In the genomic region with DNA sequence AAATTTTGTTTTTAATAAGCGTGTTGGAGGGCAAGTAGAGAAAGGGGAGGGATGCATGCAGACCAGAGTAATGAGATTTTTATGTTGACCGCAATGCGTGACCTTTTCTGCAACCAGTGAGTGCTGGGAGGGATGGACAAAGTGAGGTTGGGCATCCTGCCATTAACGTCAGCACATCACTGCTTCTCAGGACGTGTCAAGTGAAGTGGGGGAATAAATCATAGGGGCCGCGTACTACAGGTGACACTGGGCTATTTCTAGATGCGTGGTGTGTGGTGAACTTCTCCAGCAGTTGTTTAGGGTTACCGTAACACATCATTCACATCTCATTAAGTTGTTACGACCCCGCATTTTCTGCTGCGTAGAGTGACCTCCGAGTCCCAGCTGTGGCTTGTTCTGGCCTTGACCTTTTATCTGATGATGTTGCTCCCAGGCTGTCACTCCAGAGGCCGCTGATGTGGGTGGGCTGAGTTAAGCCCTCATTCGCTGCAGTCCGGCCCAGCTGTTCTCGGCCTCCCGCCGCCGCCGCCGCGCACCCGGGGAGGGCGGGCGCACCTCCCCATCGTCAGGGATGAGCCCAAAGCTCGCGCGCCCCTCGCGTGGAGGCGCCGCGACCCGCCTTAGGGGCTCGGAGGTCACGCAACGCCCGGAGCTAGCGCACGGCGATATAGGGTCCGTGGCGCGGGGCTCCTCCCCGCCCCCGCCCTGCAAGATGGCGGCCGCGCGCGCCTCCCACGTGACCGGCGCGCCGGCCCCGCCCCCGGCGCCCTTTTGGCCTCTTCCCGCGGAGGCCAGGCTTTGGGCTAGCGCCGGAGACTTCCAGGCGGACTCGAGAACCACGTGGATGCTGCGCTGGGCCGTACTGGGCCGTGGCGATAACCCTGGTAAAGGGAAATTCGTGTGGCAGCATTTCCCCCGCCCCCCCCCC, we compare ENCODE assay signal across 8 cellular contexts. TPM values are rescaled to one million over a fixed set of nuclear protein-coding genes. Genes with fewer than 3 reads are reported as not detected.
DNase-seq lines count a peak whose midpoint lies in the region; ATAC-seq, FAIRE-seq and TF ChIP-seq lines count a peak whose summit lies in the region.

No MANE protein-coding gene starts in this region.

- H3K27me3 ChIP-seq in H1 (replicated peaks in 1 of 4; ENCODE audit: control insufficient read depth in 3 of 4, extremely low read depth in 1 of 4, insufficient read depth in 3 of 4, low read length in 3 of 4) (peaks cover 0 to 24% (median 15%) of the 10 kb centered on the region in 4 experiments; a peak in 5 of 7 replicates), mesenchymal stem cell (ENCODE audit: control insufficient read depth in 1 of 2, insufficient read depth in 1 of 2, low read length in 2 of 2) (no peaks in the 10 kb centered on the region)

- H2BK20ac ChIP-seq in H1 (ENCODE audit: low read length), result no peak overlapping the region

- peak overlapping the region; percentile 95; the same call in 1 of the 2 replicates for H3K18ac ChIP-seq in H1 (ENCODE audit: extremely low read depth, low read length)
- H3K18ac ChIP-seq in mesenchymal stem cell (ENCODE audit: low read depth in 1 of 2, low read length in 2 of 2), result peak overlapping the region; percentile 98 to 100

- peak overlapping the region; percentile 68; the same call in 1 of the 2 replicates for H2BK5ac ChIP-seq in H1 (ENCODE audit: low read depth, low read length)
- H2BK5ac ChIP-seq in mesenchymal stem cell (ENCODE audit: low read depth, low read length, poor library complexity, severe bottlenecking), result peak overlapping the region; percentile 83

- H3K9ac ChIP-seq in H1 (replicated peaks in 1 of 4; ENCODE audit: extremely low read depth in 1 of 4, low read depth in 3 of 4, low read length in 3 of 4) (peak overlapping the region; percentile 3 to 63 (median 48); a peak in 5 of 7 replicates), mesenchymal stem cell (ENCODE audit: low read length) (peak overlapping the region; percentile 96)

- H3K4me3 ChIP-seq in H1 (ENCODE audit: extremely low read depth in 1 of 4, insufficient read depth in 2 of 4, low read depth in 3 of 4, low read length in 4 of 4) (peak overlapping the region; percentile 57 to 79 (median 69)), mesenchymal stem cell (ENCODE audit: insufficient read depth in 1 of 2, low read depth in 1 of 2, low read length in 2 of 2) (peak overlapping the region; percentile 97 to 98)

- H4K91ac ChIP-seq in H1 (replicated peaks; ENCODE audit: insufficient read length, low read length), result peak overlapping the region; percentile 95
- H4K91ac ChIP-seq in mesenchymal stem cell (ENCODE audit: low read length), result peak overlapping the region; percentile 100

- H3K4me1 ChIP-seq in H1 (replicated peaks in 1 of 4; ENCODE audit: control insufficient read depth in 3 of 4, insufficient read depth in 4 of 4, low read length in 3 of 4), result peaks cover 0 to 11% (median 6%) of the 10 kb centered on the region in 4 experiments; a peak in 6 of 7 replicates
- peaks cover 2% of the 10 kb centered on the region for H3K4me1 ChIP-seq in mesenchymal stem cell (ENCODE audit: control insufficient read depth, insufficient read depth, low read depth, low read length)

- no peak overlapping the region for H2BK12ac ChIP-seq in H1 (ENCODE audit: low read depth, low read length)
- H2BK12ac ChIP-seq in mesenchymal stem cell (ENCODE audit: low read length in 2 of 2), result peak overlapping the region in 1 of 2 experiments; percentile 37

- H3K23me2 ChIP-seq in H1 (ENCODE audit: low read depth, low read length), result peaks cover 20% of the 10 kb centered on the region; the same call in 1 of the 2 replicates

- H3K4me2 ChIP-seq in H1 (ENCODE audit: insufficient read depth in 1 of 2, low read depth in 2 of 2, low read length in 2 of 2) (peak overlapping the region; percentile 83 to 98), mesenchymal stem cell (ENCODE audit: low read length, poor library complexity, severe bottlenecking) (peak overlapping the region; percentile 83)

- H2BK120ac ChIP-seq in H1 (replicated peaks; ENCODE audit: low read depth, low read length) (no peak overlapping the region), mesenchymal stem cell (ENCODE audit: low read depth, low read length) (peak overlapping the region; percentile 99)

- peak overlapping the region; percentile 86 for H4K5ac ChIP-seq in H1 (ENCODE audit: insufficient read length, low read depth, low read length)

- H3K14ac ChIP-seq in H1 (ENCODE audit: insufficient read length) (no peak overlapping the region), mesenchymal stem cell (ENCODE audit: low read length in 2 of 2) (peak overlapping the region in 1 of 2 experiments; percentile 98)

- no peak overlapping the region for H3K56ac ChIP-seq in H1 (replicated peaks; ENCODE audit: insufficient read length, low read depth, low read length)

- H3K79me2 ChIP-seq in H1 (ENCODE audit: control insufficient read depth in 1 of 2, insufficient read depth in 2 of 2, low read length in 2 of 2), result peaks cover 0 to 26% of the 10 kb centered on the region in 2 experiments; a peak in 2 of 4 replicates

- H3K23ac ChIP-seq in H1 (ENCODE audit: insufficient read length) (no peak overlapping the region), mesenchymal stem cell (ENCODE audit: low read length in 2 of 2) (peak overlapping the region in 1 of 2 experiments; percentile 75)

- no peaks in the 10 kb centered on the region for H3K79me1 ChIP-seq in H1 (ENCODE audit: low read depth, low read length)
- peaks cover 6% of the 10 kb centered on the region for H3K79me1 ChIP-seq in mesenchymal stem cell (replicated peaks; ENCODE audit: low read length, poor library complexity, severe bottlenecking)

- no peak; a peak in 1 of 3 replicates for TF ChIP-seq EP300 in H1 (IDR thresholded peaks at IDR 0.05; ENCODE audit: borderline replicate concordance in 1 of 2, low read depth in 2 of 2, low read length in 2 of 2)

- H2BK15ac ChIP-seq in H1 (ENCODE audit: low read length), result no peak overlapping the region
- H2BK15ac ChIP-seq in mesenchymal stem cell (ENCODE audit: low read depth, poor library complexity, severe bottlenecking), result peak overlapping the region; percentile 100

- H4K20me1 ChIP-seq in H1 (replicated peaks in 1 of 2; ENCODE audit: control insufficient read depth in 1 of 2, insufficient read depth in 2 of 2, low read length in 2 of 2), result peaks cover 8 to 19% of the 10 kb centered on the region in 2 experiments

- H3K36me3 ChIP-seq in H1 (ENCODE audit: control insufficient read depth in 2 of 4, insufficient read depth in 4 of 4, low read length in 3 of 4) (no peaks in the 10 kb centered on the region), mesenchymal stem cell (ENCODE audit: control insufficient read depth in 1 of 2, insufficient read depth in 2 of 2, low read depth in 1 of 2, low read length in 2 of 2) (peaks cover 0 to 4% of the 10 kb centered on the region in 2 experiments)

- H3K9me3 ChIP-seq in H1 (ENCODE audit: insufficient read depth in 2 of 2, low read depth in 1 of 2, low read length in 1 of 2) (no peaks in the 10 kb centered on the region), mesenchymal stem cell (ENCODE audit: control insufficient read depth, low read length) (no peaks in the 10 kb centered on the region)

- TF ChIP-seq RAD21 in H1 (IDR thresholded peaks at IDR 0.05 in 1 of 2, conservative IDR thresholded peaks at IDR 0.05 in 1 of 2; ENCODE audit: low read depth in 2 of 2, low read length in 2 of 2), result no peak

- DNase-seq in GM13977 (ENCODE audit: low spot score) (peak; percentile 85), NCI-H82 (lab: John Stamatoyannopoulos, UW) (peak; percentile 85), H1 (ENCODE audit: low read depth in 1 of 2, low spot score in 2 of 2) (peak in 1 of 2 experiments; percentile 80), mesenchymal stem cell (peak; percentile 85), AML-193 (lab: John Stamatoyannopoulos, UW) (no peak)
- DNase-seq in activated CD8-positive, alpha-beta memory T cell treated with anti-CD3 and anti-CD28 coated beads for 4 hours (ENCODE audit: low read depth in 2 of 2), result peak; percentile 30 to 36
- peak; percentile 52 for DNase-seq in stimulated activated CD8-positive, alpha-beta memory T cell treated with anti-CD3 and anti-CD28 coated beads, Interleukin-12 subunit alpha, Interleukin-12 subunit beta, amount 100 ng/mL, for 24 hours (ENCODE audit: extremely low read depth)

- H4K8ac ChIP-seq in H1 (ENCODE audit: extremely low read depth, insufficient read depth, low read length) (peak overlapping the region; percentile 28; the same call in 1 of the 2 replicates), mesenchymal stem cell (ENCODE audit: low read length) (peak overlapping the region; percentile 100)

- CTCF ChIA-PET in H1 (lab: Charles Lee; ENCODE audit: partially characterized antibody), result interaction anchor here (0.6 to 1.5 kb wide), 6 partner anchors 20 to 1410 kb away, joined by 3 read pairs; no protein-coding TSS in a partner anchor

- POLR2A ChIA-PET in H1 (lab: Charles Lee; ENCODE audit: partially characterized antibody), result interaction anchor here (0.8 to 1.5 kb wide), 3 partner anchors 10 to 190 kb away, joined by 3 to 5 read pairs (median 3); no protein-coding TSS in a partner anchor

- H3K27ac ChIP-seq in H1 (ENCODE audit: low read depth, low read length), result no peak overlapping the region
- peak overlapping the region; percentile 7 for H3K27ac ChIP-seq in mesenchymal stem cell (ENCODE audit: low read length, poor library complexity, severe bottlenecking)

- H2AK5ac ChIP-seq in H1 (ENCODE audit: low read depth, low read length) (no peak overlapping the region), mesenchymal stem cell (ENCODE audit: low read length, severe bottlenecking) (no peak overlapping the region)

- peak; percentile 21 for ATAC-seq in HG03354 (IDR thresholded peaks at IDR 0.05; ENCODE audit: poor library complexity, severe bottlenecking, unreplicated experiment)

- no peak overlapping the region for H2AFZ ChIP-seq in H1 (ENCODE audit: low read length)
- peak overlapping the region; percentile 97 for H2AFZ ChIP-seq in mesenchymal stem cell (ENCODE audit: low read depth, low read length)

- WGBS in H1 (ENCODE audit: extremely low coverage in 1 of 2, insufficient coverage in 1 of 2, insufficient read length in 1 of 2, insufficient replicate concordance in 2 of 2, low coverage in 1 of 2, low lambda C conversion rate in 2 of 2, missing lambda C conversion rate in 1 of 2), 2 experiments, result 11% methylated on average over 45 of the region's 74 CpGs; no CpG with 5 or more reads in 1 of the 2 experiments
- 2% methylated on average over 52 of the region's 74 CpGs for WGBS in mesenchymal stem cell

- FAIRE-seq in H1 (lab: Jason Lieb, UNC), result no peak

- no peak overlapping the region for H3K4ac ChIP-seq in H1 (replicated peaks; ENCODE audit: insufficient read length, low read depth, low read length)
- H3K4ac ChIP-seq in mesenchymal stem cell (ENCODE audit: low read depth in 1 of 2, low read length in 2 of 2), result peak overlapping the region; percentile 94 to 99

- in situ Hi-C loops in GM13977 (cut with MboI; ENCODE audit: low pct_unique_long_range_greater_than_20kb, low sequenced_read_pairs, unreplicated experiment), result no loop called here

- peak; percentile 62 to 68 for TF ChIP-seq POLR2A in H1 (IDR thresholded peaks at IDR 0.05; ENCODE audit: control extremely low read depth in 1 of 2, low read depth in 2 of 2, low read length in 2 of 2)

- TF ChIP-seq CTCF in GM13977 (IDR thresholded peaks at IDR 0.05; ENCODE audit: extremely low read depth, insufficient read depth, missing control alignments) (no peak), H1 (IDR thresholded peaks at IDR 0.05; ENCODE audit: control extremely low read depth in 1 of 3, insufficient read depth in 1 of 3, low read depth in 1 of 3, low read length in 3 of 3) (no peak; a peak in 1 of 4 replicates)

RNA-seq across cellular contexts. Expression of gene ZCCHC2, which starts 3.5 kb away (rescaled TPM):
- 16.6 and 18.6 TPM in 2 replicates for total RNA-seq in H1 (2021; fragmentation: NEBNext Ultra II Directional; extraction: Animal tissue kit (Norgen Biotek cat#: 25700))
- 12.2 and 13.5 TPM in 2 replicates for polyA plus RNA-seq in H1 (2011; rRNA removed)
- polyA plus RNA-seq in H1 (2011; cell fraction: cytosol; rRNA removed), result 8.9 TPM
- polyA plus RNA-seq in H1 (2011; cell fraction: nucleus; rRNA removed), result 13.0 TPM
- polyA plus RNA-seq in H1 (2012, experiment 1 of 2), result 7.1 to 10.6 TPM (median 9.3 TPM) in 4 replicates
- polyA plus RNA-seq in H1 (2012, experiment 2 of 2), result 3.5 TPM
- polyA plus RNA-seq in H1 (2013, experiment 1 of 2), result 7.0 TPM
- 7.5 TPM for polyA plus RNA-seq in H1 (2013, experiment 2 of 2)
- 33.3 and 35.5 TPM in 2 replicates for polyA minus RNA-seq in H1 (2011; rRNA and poly(A)+ RNA removed)
- 19.5 TPM for polyA minus RNA-seq in H1 (2011; cell fraction: cytosol; rRNA and poly(A)+ RNA removed)
- 38.6 TPM for polyA minus RNA-seq in H1 (2011; cell fraction: nucleus; rRNA and poly(A)+ RNA removed)
- polyA plus RNA-seq in mesenchymal stem cell (2013, experiment 1 of 2), result 4.7 TPM
- polyA plus RNA-seq in mesenchymal stem cell (2013, experiment 2 of 2), result 4.8 TPM

Comparison
In these comparisons a context has a peak if more than half of its experiments do, and no peak if none do; other contexts are left out.
1. DNase-seq: peak in GM13977 (single experiment), NCI-H82 (single experiment), activated CD8-positive, alpha-beta memory T cell treated with anti-CD3 and anti-CD28 coated beads for 4 hours (2 of 2), mesenchymal stem cell (single experiment) and stimulated activated CD8-positive, alpha-beta memory T cell treated with anti-CD3 and anti-CD28 coated beads, Interleukin-12 subunit alpha, Interleukin-12 subunit beta, amount 100 ng/mL, for 24 hours (single experiment); none in AML-193 (0 of 2).